ENCODE assay signal across 27 cellular contexts in the genomic region with DNA sequence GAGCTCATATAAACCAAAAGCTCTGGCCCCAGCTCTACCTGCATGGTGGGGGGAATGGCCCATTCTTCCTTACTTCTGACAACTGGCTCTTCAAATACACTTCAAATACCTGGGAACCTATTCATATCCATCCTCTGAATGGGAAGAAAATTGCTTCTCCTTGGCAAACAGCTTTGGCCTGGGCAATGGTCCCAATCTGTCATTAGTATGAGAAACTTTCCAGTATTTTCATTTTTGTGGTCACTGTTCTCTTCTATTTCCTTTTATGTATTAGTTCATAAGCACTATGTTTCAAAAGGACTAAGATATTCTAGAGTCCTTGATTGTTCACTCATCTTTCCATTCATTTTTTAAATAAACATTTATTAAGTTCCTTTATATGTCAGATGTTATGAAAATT. TPM values are rescaled to one million over a fixed set of nuclear protein-coding genes. Genes with fewer than 3 reads are reported as not detected.
A peak's percentile ranks its signal among the peaks of the same experiment; 100 is the strongest.
DNase-seq lines count a peak whose midpoint lies in the region; ATAC-seq and TF ChIP-seq lines count a peak whose summit lies in the region.
"Had no signal": no experiment of that assay in that cellular context is flagged by ENCODE, and none has a peak within 500 bp of the region (broad histone marks: within the 10 kb centered on the region; RNA-seq: fewer than 3 reads in every experiment).

No MANE protein-coding gene starts in this region.

- H4K91ac ChIP-seq in trophoblast cell (ENCODE audit: low read depth, low read length), result no peak overlapping the region

- DNase-seq in ELR (ENCODE audit: low read depth) (peak; percentile 1), MG63 (peak; percentile 79), cardiac fibroblast (ENCODE audit: low read depth in 2 of 2) (peak; percentile 29 to 32), myocyte (ENCODE audit: low read depth) (peak; percentile 35), NCI-H69 (lab: John Stamatoyannopoulos, UW) (no peak), trophoblast cell (no peak)
- DNase-seq: activated CD8-positive, alpha-beta memory T cell treated with anti-CD3 and anti-CD28 coated beads for 24 hours; activated gamma-delta T cell treated with Interleukin-2 at 50 U/mL for 16 hours; activated naive CD8-positive, alpha-beta T cell treated with anti-CD3 and anti-CD28 coated beads, Interleukin-2, amount 50 U/mL, for 24 hours; activated T-cell treated with anti-CD3 and anti-CD28 coated beads, Interleukin-2, amount 50 U/mL, for 24 hours; CD8-positive, alpha-beta memory T cell; DMS53; esophagus squamous epithelium; heart left ventricle; KG1; NCI-H187 treated with DMSO at 0.1 percent for 48 hours; NCI-H2227 treated with DMSO at 0.1 percent for 48 hours; NCI-H748 treated with DMSO at 0.1 percent for 48 hours; SK-N-SH; T-helper 17 cell; upper lobe of left lung had no signal

- H3K4me1 ChIP-seq in trophoblast cell (ENCODE audit: control insufficient read depth in 1 of 2, insufficient read depth in 2 of 2, low read length in 2 of 2), result no peaks in the 10 kb centered on the region
- H3K4me1 ChIP-seq: esophagus squamous epithelium, heart left ventricle, prostate gland, upper lobe of left lung had no signal

- H3K79me2 ChIP-seq in trophoblast cell (ENCODE audit: control insufficient read depth, insufficient read depth, low read length, poor library complexity), result no peaks in the 10 kb centered on the region

- H3K4me2 ChIP-seq in trophoblast cell (ENCODE audit: low read length), result no peak overlapping the region
- H3K4me2 ChIP-seq: SK-N-SH had no signal

- H3K4me3 ChIP-seq in MG63, result no peak overlapping the region
- no peak overlapping the region for H3K4me3 ChIP-seq in cardiac fibroblast (replicated peaks in 1 of 2; ENCODE audit: low read depth in 2 of 2, low read length in 2 of 2)
- no peak overlapping the region for H3K4me3 ChIP-seq in trophoblast cell (ENCODE audit: low read depth, low read length)
- H3K4me3 ChIP-seq: cardiac muscle cell, esophagus squamous epithelium, heart left ventricle, prostate gland, upper lobe of left lung had no signal

- H3K9me3 ChIP-seq in MG63, result peaks cover 22% of the 10 kb centered on the region
- H3K9me3 ChIP-seq in trophoblast cell (ENCODE audit: insufficient read depth, low read depth, low read length), result no peaks in the 10 kb centered on the region
- H3K9me3 ChIP-seq: esophagus squamous epithelium, prostate gland, SK-N-SH, upper lobe of left lung had no signal

- no peak overlapping the region for H3K9ac ChIP-seq in trophoblast cell (ENCODE audit: low read length)
- H3K9ac ChIP-seq: SK-N-SH had no signal

- no peak overlapping the region for H3K23ac ChIP-seq in trophoblast cell (ENCODE audit: low read length)

- TF ChIP-seq CTCF in cardiac fibroblast (IDR thresholded peaks at IDR 0.05; ENCODE audit: low read depth, low read length), result no peak

- H4K12ac ChIP-seq in trophoblast cell (ENCODE audit: low read depth, low read length), result no peak overlapping the region

- no peak overlapping the region for H2BK120ac ChIP-seq in trophoblast cell (ENCODE audit: insufficient read depth, low read length, poor library complexity)

- H3K27ac ChIP-seq in trophoblast cell (ENCODE audit: low read depth, low read length), result no peak overlapping the region
- H3K27ac ChIP-seq: cardiac muscle cell, esophagus squamous epithelium, heart left ventricle, prostate gland, upper lobe of left lung had no signal

- no peak for ATAC-seq in GM18502 (IDR thresholded peaks at IDR 0.05; ENCODE audit: poor library complexity, unreplicated experiment)
- ATAC-seq in HG03457 (IDR thresholded peaks at IDR 0.05; ENCODE audit: unreplicated experiment), result no peak
- ATAC-seq: activated naive CD8-positive, alpha-beta T cell treated with anti-CD3 and anti-CD28 coated beads, Interleukin-2, amount 50 U/mL, for 24 hours; heart left ventricle; T-helper 17 cell had no signal

- H2AK5ac ChIP-seq in trophoblast cell (ENCODE audit: low read length), result no peak overlapping the region

- no peak overlapping the region for H3K18ac ChIP-seq in trophoblast cell (ENCODE audit: low read length)

- no peaks in the 10 kb centered on the region for H3K79me1 ChIP-seq in trophoblast cell (ENCODE audit: low read length)

- H2AFZ ChIP-seq in trophoblast cell (ENCODE audit: insufficient read depth, low read length, poor library complexity), result no peak overlapping the region

- H3K27me3 ChIP-seq in MG63 (no peaks in the 10 kb centered on the region; the same call in 1 of the 2 replicates), trophoblast cell (ENCODE audit: insufficient read depth, low read length) (no peaks in the 10 kb centered on the region)
- H3K27me3 ChIP-seq: cardiac muscle cell, esophagus squamous epithelium, heart left ventricle, upper lobe of left lung had no signal

- H3K36me3 ChIP-seq in MG63 (no peaks in the 10 kb centered on the region), trophoblast cell (ENCODE audit: control insufficient read depth in 1 of 2, insufficient read depth in 2 of 2, low read length in 2 of 2) (no peaks in the 10 kb centered on the region)
- H3K36me3 ChIP-seq: cardiac muscle cell, esophagus squamous epithelium, heart left ventricle, prostate gland, upper lobe of left lung had no signal

- no peak overlapping the region for H4K8ac ChIP-seq in trophoblast cell (ENCODE audit: low read depth, low read length)

- no peak overlapping the region for H3K14ac ChIP-seq in trophoblast cell (ENCODE audit: low read length)

- no peak overlapping the region for H2BK5ac ChIP-seq in trophoblast cell (ENCODE audit: low read depth, low read length, poor library complexity)

- no peak overlapping the region for H3K4ac ChIP-seq in trophoblast cell (ENCODE audit: low read depth, low read length)

- no peak overlapping the region for H2BK12ac ChIP-seq in trophoblast cell (ENCODE audit: low read length)

RNA-seq across cellular contexts. Expression of gene HSD3B2, which starts 5.2 kb away (rescaled TPM):
- total RNA-seq in MG63 (2014; rRNA removed; shearing (Covaris generic); ENCODE audit: low replicate concordance), result not detected in 2 replicates
- not detected in 2 replicates for total RNA-seq in myocyte
- not detected for polyA plus RNA-seq in myocyte (2012)
- polyA plus RNA-seq in trophoblast cell (2013), result not detected in 2 replicates
- total RNA-seq: CD8-positive, alpha-beta memory T cell; esophagus squamous epithelium; heart left ventricle; OCI-LY7; subcutaneous adipose tissue; T-helper 17 cell had no signal
- polyA plus RNA-seq: cardiac muscle cell; CD8-positive, alpha-beta memory T cell; heart left ventricle; SK-N-SH had no signal

RNA-seq across cellular contexts. Expression of gene HAO2, which starts 41.1 kb away (rescaled TPM):
- total RNA-seq in MG63 (2014; rRNA removed; shearing (Covaris generic); ENCODE audit: low replicate concordance), result not detected in 2 replicates
- total RNA-seq in myocyte, result 0.11 TPM in 1 of 2 replicates, not detected in the other
- not detected for polyA plus RNA-seq in myocyte (2012)
- not detected in 2 replicates for polyA plus RNA-seq in trophoblast cell (2013)
- total RNA-seq: cardiac muscle cell; CD8-positive, alpha-beta memory T cell; esophagus squamous epithelium; heart left ventricle; OCI-LY7; prostate gland; T-helper 17 cell had no signal
- polyA plus RNA-seq: cardiac muscle cell; CD8-positive, alpha-beta memory T cell; heart left ventricle; SK-N-SH had no signal

Comparison
In these comparisons a context has a peak if more than half of its experiments do, and no peak if none do; other contexts are left out.
1. DNase-seq: peak in ELR (single experiment), MG63 (single experiment), cardiac fibroblast (2 of 2) and myocyte (single experiment); none in NCI-H69 (single experiment) and trophoblast cell (0 of 2).